Comparison of ENCODE assay signal across 8 cellular contexts in genomic region chr9:19934301-19934868, GRCh38.
DNase-seq lines count a peak whose midpoint lies in the region; ATAC-seq and TF ChIP-seq lines count a peak whose summit lies in the region.

No MANE protein-coding gene starts in this region.

- H3K4me1 Mint-ChIP-seq in CD8-positive, alpha-beta memory T cell = peaks cover 3 to 6% (median 5%) of the 10 kb centered on the region in 3 donors
- H3K4me1 Mint-ChIP-seq in activated naive CD8-positive, alpha-beta T cell (ENCODE audit: low read depth) = peaks cover 5% of the 10 kb centered on the region

- POLR2A ChIA-PET in CD8-positive, alpha-beta memory T cell (lab: Charles Lee) = no interaction called here

- H3K36me3 Mint-ChIP-seq in CD8-positive, alpha-beta memory T cell = no peaks in the 10 kb centered on the region
- H3K36me3 Mint-ChIP-seq in activated naive CD8-positive, alpha-beta T cell = no peaks in the 10 kb centered on the region

- H3K27ac Mint-ChIP-seq in CD8-positive, alpha-beta memory T cell = no peak overlapping the region
- H3K27ac Mint-ChIP-seq in activated naive CD8-positive, alpha-beta T cell = no peak overlapping the region

- peaks cover 9 to 10% of the 10 kb centered on the region in 2 donors for H3K27me3 Mint-ChIP-seq in CD8-positive, alpha-beta memory T cell
- peaks cover 11% of the 10 kb centered on the region for H3K27me3 Mint-ChIP-seq in activated naive CD8-positive, alpha-beta T cell

- no peak overlapping the region for H3K4me3 ChIP-seq in CD8-positive, alpha-beta memory T cell (ENCODE audit: low read length)
- H3K4me3 ChIP-seq in right atrium auricular region = peak overlapping the region; percentile 33 to 52
- peak overlapping the region; percentile 63 for H3K4me3 ChIP-seq in parathyroid adenoma (ENCODE audit: low read depth, low read length)

- no peaks in the 10 kb centered on the region for H3K79me2 ChIP-seq in parathyroid adenoma

- H3K4me1 ChIP-seq in CD8-positive, alpha-beta memory T cell (ENCODE audit: insufficient read depth, low read length) = no peaks in the 10 kb centered on the region
- H3K4me1 ChIP-seq in right atrium auricular region (peaks cover 0 to 8% of the 10 kb centered on the region in 2 donors), parathyroid adenoma (no peaks in the 10 kb centered on the region)

- CTCF ChIA-PET in CD8-positive, alpha-beta memory T cell (lab: Charles Lee) = no interaction called here

- no peaks in the 10 kb centered on the region for H3K27me3 ChIP-seq in CD8-positive, alpha-beta memory T cell (ENCODE audit: insufficient read depth, low read length, poor library complexity, severe bottlenecking)
- no peaks in the 10 kb centered on the region for H3K27me3 ChIP-seq in right atrium auricular region
- H3K27me3 ChIP-seq in parathyroid adenoma (ENCODE audit: control insufficient read depth, insufficient read depth, low read length) = no peaks in the 10 kb centered on the region

- no peak overlapping the region for H3K9ac ChIP-seq in parathyroid adenoma

- no peak for DNase-seq in CD8-positive, alpha-beta memory T cell
- DNase-seq in right atrium auricular region (ENCODE audit: low spot score) = peak; percentile 63

- no peak for ATAC-seq in HG02938 (IDR thresholded peaks at IDR 0.05; ENCODE audit: unreplicated experiment)
- ATAC-seq in GM21717 (IDR thresholded peaks at IDR 0.05; ENCODE audit: unreplicated experiment) = no peak
- no peak for ATAC-seq in HG02840 (IDR thresholded peaks at IDR 0.05; ENCODE audit: low FRiP score, unreplicated experiment)
- ATAC-seq in HG03025 (IDR thresholded peaks at IDR 0.05; ENCODE audit: low FRiP score, unreplicated experiment) = no peak

- TF ChIP-seq CTCF in right atrium auricular region (IDR thresholded peaks at IDR 0.05) = no peak
- TF ChIP-seq CTCF in parathyroid adenoma (IDR thresholded peaks at IDR 0.05) = no peak

- peak overlapping the region; percentile 69 for H2AFZ ChIP-seq in parathyroid adenoma

- H3K36me3 ChIP-seq in CD8-positive, alpha-beta memory T cell (ENCODE audit: insufficient read depth, low read length) = no peaks in the 10 kb centered on the region
- H3K36me3 ChIP-seq in right atrium auricular region (no peaks in the 10 kb centered on the region), parathyroid adenoma (ENCODE audit: control insufficient read depth, insufficient read depth, low read length) (no peaks in the 10 kb centered on the region)

- H3K9me3 ChIP-seq in CD8-positive, alpha-beta memory T cell (ENCODE audit: low read length) = no peaks in the 10 kb centered on the region
- H3K9me3 ChIP-seq in right atrium auricular region (no peaks in the 10 kb centered on the region), parathyroid adenoma (ENCODE audit: control insufficient read depth, low read length) (no peaks in the 10 kb centered on the region)

- H3K4me3 Mint-ChIP-seq in CD8-positive, alpha-beta memory T cell = peak overlapping the region in 5 of 7 donors; percentile 2 to 58 (median 50)
- peak overlapping the region; percentile 75 for H3K4me3 Mint-ChIP-seq in activated naive CD8-positive, alpha-beta T cell

- no peaks in the 10 kb centered on the region for H3K9me3 Mint-ChIP-seq in CD8-positive, alpha-beta memory T cell
- no peaks in the 10 kb centered on the region for H3K9me3 Mint-ChIP-seq in activated naive CD8-positive, alpha-beta T cell (ENCODE audit: low read depth)

- peak overlapping the region; percentile 70 for H3K4me2 ChIP-seq in parathyroid adenoma (ENCODE audit: low read length)

- H3K27ac ChIP-seq in CD8-positive, alpha-beta memory T cell (ENCODE audit: low read depth, low read length) = no peak overlapping the region
- H3K27ac ChIP-seq in right atrium auricular region (no peak overlapping the region), parathyroid adenoma (no peak overlapping the region)
